ENCODE assay signal across 2 cellular contexts in the genomic region with DNA sequence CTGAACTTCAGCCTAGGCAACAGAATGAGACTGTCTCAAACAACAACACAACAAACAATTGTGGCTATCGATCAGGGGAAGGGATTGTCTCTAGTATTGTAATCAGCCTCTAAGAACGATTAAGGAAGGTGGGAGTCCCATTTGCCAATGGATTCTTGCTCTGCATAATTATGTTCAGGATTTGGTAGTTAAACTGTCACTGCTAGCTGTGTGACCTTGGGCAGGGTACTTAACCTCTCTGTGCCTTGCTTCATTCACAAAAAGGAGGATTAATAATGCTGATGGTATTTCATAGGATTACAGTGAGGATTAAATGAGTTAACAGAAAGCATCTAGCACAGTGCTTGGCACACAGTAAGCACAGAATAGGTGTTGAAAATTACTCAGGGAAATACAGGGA.
TF ChIP-seq lines count a peak whose summit lies in the region.

No MANE protein-coding gene starts in this region.

TF ChIP-seq in HEK293, 187 proteins besides CTCF, POLR2A, EP300 and RAD21 (continued from another document):
- TF ChIP-seq, protein P1, sequence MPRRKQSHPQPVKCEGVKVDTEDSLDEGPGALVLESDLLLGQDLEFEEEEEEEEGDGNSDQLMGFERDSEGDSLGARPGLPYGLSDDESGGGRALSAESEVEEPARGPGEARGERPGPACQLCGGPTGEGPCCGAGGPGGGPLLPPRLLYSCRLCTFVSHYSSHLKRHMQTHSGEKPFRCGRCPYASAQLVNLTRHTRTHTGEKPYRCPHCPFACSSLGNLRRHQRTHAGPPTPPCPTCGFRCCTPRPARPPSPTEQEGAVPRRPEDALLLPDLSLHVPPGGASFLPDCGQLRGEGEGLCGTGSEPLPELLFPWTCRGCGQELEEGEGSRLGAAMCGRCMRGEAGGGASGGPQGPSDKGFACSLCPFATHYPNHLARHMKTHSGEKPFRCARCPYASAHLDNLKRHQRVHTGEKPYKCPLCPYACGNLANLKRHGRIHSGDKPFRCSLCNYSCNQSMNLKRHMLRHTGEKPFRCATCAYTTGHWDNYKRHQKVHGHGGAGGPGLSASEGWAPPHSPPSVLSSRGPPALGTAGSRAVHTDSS (tag by site-specific recombination; IDR thresholded peaks at IDR 0.05): no peak
- TF ChIP-seq ZNF350 (tag by site-specific recombination; IDR thresholded peaks at IDR 0.05): no peak
- TF ChIP-seq, protein P2, sequence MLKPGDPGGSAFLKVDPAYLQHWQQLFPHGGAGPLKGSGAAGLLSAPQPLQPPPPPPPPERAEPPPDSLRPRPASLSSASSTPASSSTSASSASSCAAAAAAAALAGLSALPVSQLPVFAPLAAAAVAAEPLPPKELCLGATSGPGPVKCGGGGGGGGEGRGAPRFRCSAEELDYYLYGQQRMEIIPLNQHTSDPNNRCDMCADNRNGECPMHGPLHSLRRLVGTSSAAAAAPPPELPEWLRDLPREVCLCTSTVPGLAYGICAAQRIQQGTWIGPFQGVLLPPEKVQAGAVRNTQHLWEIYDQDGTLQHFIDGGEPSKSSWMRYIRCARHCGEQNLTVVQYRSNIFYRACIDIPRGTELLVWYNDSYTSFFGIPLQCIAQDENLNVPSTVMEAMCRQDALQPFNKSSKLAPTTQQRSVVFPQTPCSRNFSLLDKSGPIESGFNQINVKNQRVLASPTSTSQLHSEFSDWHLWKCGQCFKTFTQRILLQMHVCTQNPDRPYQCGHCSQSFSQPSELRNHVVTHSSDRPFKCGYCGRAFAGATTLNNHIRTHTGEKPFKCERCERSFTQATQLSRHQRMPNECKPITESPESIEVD (tag by site-specific recombination; IDR thresholded peaks at IDR 0.05): no peak
- no peak for TF ChIP-seq ZNF585B (tag by site-specific recombination; IDR thresholded peaks at IDR 0.05)
- TF ChIP-seq ZNF768 (tag by site-specific recombination; IDR thresholded peaks at IDR 0.05): peak; percentile 94

TF ChIP-seq in K562, 482 proteins besides CTCF, POLR2A, EP300 and RAD21 (continued from another document):
- TF ChIP-seq, protein P3, sequence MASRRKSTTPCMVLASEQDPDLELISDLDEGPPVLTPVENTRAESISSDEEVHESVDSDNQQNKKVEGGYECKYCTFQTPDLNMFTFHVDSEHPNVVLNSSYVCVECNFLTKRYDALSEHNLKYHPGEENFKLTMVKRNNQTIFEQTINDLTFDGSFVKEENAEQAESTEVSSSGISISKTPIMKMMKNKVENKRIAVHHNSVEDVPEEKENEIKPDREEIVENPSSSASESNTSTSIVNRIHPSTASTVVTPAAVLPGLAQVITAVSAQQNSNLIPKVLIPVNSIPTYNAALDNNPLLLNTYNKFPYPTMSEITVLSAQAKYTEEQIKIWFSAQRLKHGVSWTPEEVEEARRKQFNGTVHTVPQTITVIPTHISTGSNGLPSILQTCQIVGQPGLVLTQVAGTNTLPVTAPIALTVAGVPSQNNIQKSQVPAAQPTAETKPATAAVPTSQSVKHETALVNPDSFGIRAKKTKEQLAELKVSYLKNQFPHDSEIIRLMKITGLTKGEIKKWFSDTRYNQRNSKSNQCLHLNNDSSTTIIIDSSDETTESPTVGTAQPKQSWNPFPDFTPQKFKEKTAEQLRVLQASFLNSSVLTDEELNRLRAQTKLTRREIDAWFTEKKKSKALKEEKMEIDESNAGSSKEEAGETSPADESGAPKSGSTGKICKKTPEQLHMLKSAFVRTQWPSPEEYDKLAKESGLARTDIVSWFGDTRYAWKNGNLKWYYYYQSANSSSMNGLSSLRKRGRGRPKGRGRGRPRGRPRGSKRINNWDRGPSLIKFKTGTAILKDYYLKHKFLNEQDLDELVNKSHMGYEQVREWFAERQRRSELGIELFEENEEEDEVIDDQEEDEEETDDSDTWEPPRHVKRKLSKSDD (conservative IDR thresholded peaks at IDR 0.05; ENCODE audit: low read length): no peak
- TF ChIP-seq, protein P4, sequence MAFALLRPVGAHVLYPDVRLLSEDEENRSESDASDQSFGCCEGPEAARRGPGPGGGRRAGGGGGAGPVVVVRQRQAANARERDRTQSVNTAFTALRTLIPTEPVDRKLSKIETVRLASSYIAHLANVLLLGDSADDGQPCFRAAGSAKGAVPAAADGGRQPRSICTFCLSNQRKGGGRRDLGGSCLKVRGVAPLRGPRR (CRISPR knock-in tag; IDR thresholded peaks at IDR 0.05): no peak
- TF ChIP-seq, protein P5, sequence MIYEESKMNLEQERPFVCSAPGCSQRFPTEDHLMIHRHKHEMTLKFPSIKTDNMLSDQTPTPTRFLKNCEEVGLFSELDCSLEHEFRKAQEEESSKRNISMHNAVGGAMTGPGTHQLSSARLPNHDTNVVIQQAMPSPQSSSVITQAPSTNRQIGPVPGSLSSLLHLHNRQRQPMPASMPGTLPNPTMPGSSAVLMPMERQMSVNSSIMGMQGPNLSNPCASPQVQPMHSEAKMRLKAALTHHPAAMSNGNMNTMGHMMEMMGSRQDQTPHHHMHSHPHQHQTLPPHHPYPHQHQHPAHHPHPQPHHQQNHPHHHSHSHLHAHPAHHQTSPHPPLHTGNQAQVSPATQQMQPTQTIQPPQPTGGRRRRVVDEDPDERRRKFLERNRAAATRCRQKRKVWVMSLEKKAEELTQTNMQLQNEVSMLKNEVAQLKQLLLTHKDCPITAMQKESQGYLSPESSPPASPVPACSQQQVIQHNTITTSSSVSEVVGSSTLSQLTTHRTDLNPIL (CRISPR knock-in tag; IDR thresholded peaks at IDR 0.05): no peak
- TF ChIP-seq THRAP3 (IDR thresholded peaks at IDR 0.05; ENCODE audit: borderline replicate concordance) (no peak), ZNF589 (CRISPR knock-in tag; IDR thresholded peaks at IDR 0.05; ENCODE audit: low read depth) (no peak), ZFP36 (IDR thresholded peaks at IDR 0.05; ENCODE audit: low read depth, low read length, partially characterized antibody) (peak; percentile 90), POLR2H (tag; IDR thresholded peaks at IDR 0.05; ENCODE audit: low read depth) (no peak), KDM1A (IDR thresholded peaks at IDR 0.05) (peak; percentile 30; a peak in 1 of 4 replicates), CHD1 (IDR thresholded peaks at IDR 0.05; ENCODE audit: low read length) (no peak), BCOR (IDR thresholded peaks at IDR 0.05) (peak; percentile 79), TAF15 (IDR thresholded peaks at IDR 0.05; ENCODE audit: low read depth, low read length) (no peak), DPF2 (IDR thresholded peaks at IDR 0.05) (no peak), NFIX (CRISPR knock-in tag; IDR thresholded peaks at IDR 0.05; ENCODE audit: low read depth) (no peak), ADNP (tag; IDR thresholded peaks at IDR 0.05) (0 out of 2 replicates have a peak, but pooled peaks have one; percentile 19), RHOXF2B (CRISPR knock-in tag; conservative IDR thresholded peaks at IDR 0.05) (no peak)
- TF ChIP-seq, protein P6, sequence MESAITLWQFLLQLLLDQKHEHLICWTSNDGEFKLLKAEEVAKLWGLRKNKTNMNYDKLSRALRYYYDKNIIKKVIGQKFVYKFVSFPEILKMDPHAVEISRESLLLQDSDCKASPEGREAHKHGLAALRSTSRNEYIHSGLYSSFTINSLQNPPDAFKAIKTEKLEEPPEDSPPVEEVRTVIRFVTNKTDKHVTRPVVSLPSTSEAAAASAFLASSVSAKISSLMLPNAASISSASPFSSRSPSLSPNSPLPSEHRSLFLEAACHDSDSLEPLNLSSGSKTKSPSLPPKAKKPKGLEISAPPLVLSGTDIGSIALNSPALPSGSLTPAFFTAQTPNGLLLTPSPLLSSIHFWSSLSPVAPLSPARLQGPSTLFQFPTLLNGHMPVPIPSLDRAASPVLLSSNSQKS (CRISPR knock-in tag; IDR thresholded peaks at IDR 0.05): no peak
- TF ChIP-seq, protein P7, sequence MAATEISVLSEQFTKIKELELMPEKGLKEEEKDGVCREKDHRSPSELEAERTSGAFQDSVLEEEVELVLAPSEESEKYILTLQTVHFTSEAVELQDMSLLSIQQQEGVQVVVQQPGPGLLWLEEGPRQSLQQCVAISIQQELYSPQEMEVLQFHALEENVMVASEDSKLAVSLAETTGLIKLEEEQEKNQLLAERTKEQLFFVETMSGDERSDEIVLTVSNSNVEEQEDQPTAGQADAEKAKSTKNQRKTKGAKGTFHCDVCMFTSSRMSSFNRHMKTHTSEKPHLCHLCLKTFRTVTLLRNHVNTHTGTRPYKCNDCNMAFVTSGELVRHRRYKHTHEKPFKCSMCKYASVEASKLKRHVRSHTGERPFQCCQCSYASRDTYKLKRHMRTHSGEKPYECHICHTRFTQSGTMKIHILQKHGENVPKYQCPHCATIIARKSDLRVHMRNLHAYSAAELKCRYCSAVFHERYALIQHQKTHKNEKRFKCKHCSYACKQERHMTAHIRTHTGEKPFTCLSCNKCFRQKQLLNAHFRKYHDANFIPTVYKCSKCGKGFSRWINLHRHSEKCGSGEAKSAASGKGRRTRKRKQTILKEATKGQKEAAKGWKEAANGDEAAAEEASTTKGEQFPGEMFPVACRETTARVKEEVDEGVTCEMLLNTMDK (IDR thresholded peaks at IDR 0.05; ENCODE audit: borderline replicate concordance, insufficient read depth, low read depth, low read length, poor library complexity, severe bottlenecking): no peak
